8 cellular contexts compared by ENCODE assay signal in the genomic region with DNA sequence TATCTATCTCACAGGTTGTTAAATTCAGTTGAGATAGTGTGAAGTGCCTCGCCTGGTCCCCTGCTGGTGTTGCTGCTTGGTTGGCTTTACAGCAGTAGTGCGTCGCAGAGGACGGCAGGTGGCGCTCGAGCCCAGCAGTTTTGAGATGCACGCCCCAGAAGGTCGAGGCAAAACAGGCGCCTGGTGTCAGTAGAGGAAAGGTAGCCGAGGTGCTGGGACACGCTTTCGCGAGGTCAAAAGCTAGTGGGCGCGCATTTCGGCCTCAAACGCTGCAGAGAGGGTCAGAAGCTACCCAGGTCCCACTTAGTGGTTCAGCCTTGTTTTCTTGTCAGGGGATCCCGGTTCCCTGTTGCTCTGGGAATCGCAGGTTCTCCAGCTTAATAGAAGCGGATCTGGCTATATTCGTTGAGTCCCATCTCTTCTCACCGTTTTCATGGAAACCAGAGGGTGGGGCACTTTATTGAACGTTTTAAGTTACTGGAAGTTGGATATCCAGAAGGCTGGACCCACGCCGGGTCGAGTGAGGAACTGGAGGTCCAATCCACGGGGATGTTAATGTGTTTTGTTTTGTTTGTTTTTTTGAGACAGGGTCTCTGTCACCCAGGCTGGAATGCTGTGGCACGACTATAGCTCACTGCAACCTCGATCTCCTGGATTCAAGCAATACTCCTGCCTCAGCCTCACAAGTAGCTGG. TPM values are rescaled to one million over a fixed set of nuclear protein-coding genes. Genes with fewer than 3 reads are reported as not detected.
DNase-seq lines count a peak whose midpoint lies in the region; ATAC-seq and TF ChIP-seq lines count a peak whose summit lies in the region.

No MANE protein-coding gene starts in this region.

- H3K9me3 ChIP-seq in liver (ENCODE audit: control insufficient read depth in 4 of 4, low read length in 3 of 4) = no peaks in the 10 kb centered on the region

- no peaks in the 10 kb centered on the region for H3K79me2 ChIP-seq in ACC112 (ENCODE audit: control insufficient read depth, insufficient read depth, low read length, unreplicated experiment)

- H3K4me3 ChIP-seq in ACC112 (ENCODE audit: low read depth, low read length) = peak overlapping the region; percentile 62
- peak overlapping the region; percentile 32 for H3K4me3 ChIP-seq in choroid plexus epithelial cell (ENCODE audit: low read depth, low read length)
- H3K4me3 ChIP-seq in liver (ENCODE audit: low read depth in 1 of 3, low read length in 3 of 3) = no peak overlapping the region

- no peak overlapping the region for H3K9ac ChIP-seq in liver (ENCODE audit: low read depth in 1 of 2, low read length in 2 of 2)

- H2AFZ ChIP-seq in ACC112 (ENCODE audit: low read length, unreplicated experiment) = peak overlapping the region; percentile 55

- H3K36me3 ChIP-seq in ACC112 (ENCODE audit: insufficient read depth, low read length) (peaks cover 6% of the 10 kb centered on the region), liver (ENCODE audit: control insufficient read depth in 4 of 4, insufficient read depth in 3 of 4, low read depth in 1 of 4, low read length in 3 of 4) (peaks cover 0 to under 1% (median 0%) of the 10 kb centered on the region in 4 donors)

- peak; percentile 99 for TF ChIP-seq RAD21 in liver (IDR thresholded peaks at IDR 0.05)

- DNase-seq in NCI-H524 treated with DMSO at 0.1 percent for 48 hours (lab: John Stamatoyannopoulos, UW) (peak; percentile 56), choroid plexus epithelial cell (ENCODE audit: low read depth) (peak; percentile 86)
- peak; percentile 92 for DNase-seq in activated CD4-positive, alpha-beta T cell treated with anti-CD3 and anti-CD28 coated beads for 48 hours
- peak; percentile 68 to 83 (median 79) for DNase-seq in stimulated activated CD4-positive, alpha-beta T cell treated with anti-CD3 and anti-CD28 coated beads, TNF-alpha, amount 100 ng/mL, for 1 hour (ENCODE audit: low read depth in 3 of 3, low spot score in 1 of 3)

- WGBS in liver = 18% methylated on average over 29 of the region's 29 CpGs

- ATAC-seq in GM18868 (IDR thresholded peaks at IDR 0.05; ENCODE audit: unreplicated experiment) (peak; percentile 79), HG03460 (IDR thresholded peaks at IDR 0.05; ENCODE audit: unreplicated experiment) (peak; percentile 65)

- H3K27me3 ChIP-seq in ACC112 (ENCODE audit: insufficient read depth, low read length) (no peaks in the 10 kb centered on the region), liver (ENCODE audit: control insufficient read depth in 4 of 4, insufficient read depth in 4 of 4, low read length in 3 of 4) (no peaks in the 10 kb centered on the region)

- H3K4me1 ChIP-seq in ACC112 (ENCODE audit: control insufficient read depth, insufficient read depth, low read length, unreplicated experiment) (peaks cover 4% of the 10 kb centered on the region), liver (ENCODE audit: control insufficient read depth in 4 of 4, insufficient read depth in 4 of 4, low read length in 3 of 4) (peaks cover 2 to 25% (median 16%) of the 10 kb centered on the region in 4 donors)

- peak; percentile 93 for TF ChIP-seq CTCF in choroid plexus epithelial cell (conservative IDR thresholded peaks at IDR 0.05; ENCODE audit: low read depth, low read length)
- TF ChIP-seq CTCF in liver (IDR thresholded peaks at IDR 0.05; ENCODE audit: low read depth, low read length, missing input control) = peak; percentile 94

- H3K27ac ChIP-seq in ACC112 (ENCODE audit: low read depth, low read length) (no peak overlapping the region), liver (ENCODE audit: low read depth in 1 of 2, low read length in 2 of 2) (no peak overlapping the region)

TF ChIP-seq in liver, 16 proteins besides CTCF, POLR2A, EP300 and RAD21:
- TF ChIP-seq JUND (IDR thresholded peaks at IDR 0.05) (no peak), TAF1 (conservative IDR thresholded peaks at IDR 0.05) (no peak), FOXA2 (IDR thresholded peaks at IDR 0.05) (no peak), RXRA (IDR thresholded peaks at IDR 0.05) (peak; percentile 78 to 85), HNF4G (IDR thresholded peaks at IDR 0.05) (no peak), GABPA (IDR thresholded peaks at IDR 0.05 in 1 of 2, conservative IDR thresholded peaks at IDR 0.05 in 1 of 2) (no peak), NR2F2 (IDR thresholded peaks at IDR 0.05) (peak; percentile 86), SP1 (IDR thresholded peaks at IDR 0.05) (peak; percentile 55), EGR1 (IDR thresholded peaks at IDR 0.05; ENCODE audit: low read depth in 2 of 2) (no peak), HNF4A (conservative IDR thresholded peaks at IDR 0.05) (peak in 1 of 2 donors; percentile 6)
- TF ChIP-seq, protein P1, sequence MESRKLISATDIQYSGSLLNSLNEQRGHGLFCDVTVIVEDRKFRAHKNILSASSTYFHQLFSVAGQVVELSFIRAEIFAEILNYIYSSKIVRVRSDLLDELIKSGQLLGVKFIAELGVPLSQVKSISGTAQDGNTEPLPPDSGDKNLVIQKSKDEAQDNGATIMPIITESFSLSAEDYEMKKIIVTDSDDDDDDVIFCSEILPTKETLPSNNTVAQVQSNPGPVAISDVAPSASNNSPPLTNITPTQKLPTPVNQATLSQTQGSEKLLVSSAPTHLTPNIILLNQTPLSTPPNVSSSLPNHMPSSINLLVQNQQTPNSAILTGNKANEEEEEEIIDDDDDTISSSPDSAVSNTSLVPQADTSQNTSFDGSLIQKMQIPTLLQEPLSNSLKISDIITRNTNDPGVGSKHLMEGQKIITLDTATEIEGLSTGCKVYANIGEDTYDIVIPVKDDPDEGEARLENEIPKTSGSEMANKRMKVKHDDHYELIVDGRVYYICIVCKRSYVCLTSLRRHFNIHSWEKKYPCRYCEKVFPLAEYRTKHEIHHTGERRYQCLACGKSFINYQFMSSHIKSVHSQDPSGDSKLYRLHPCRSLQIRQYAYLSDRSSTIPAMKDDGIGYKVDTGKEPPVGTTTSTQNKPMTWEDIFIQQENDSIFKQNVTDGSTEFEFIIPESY (IDR thresholded peaks at IDR 0.05) = no peak

RNA-seq across cellular contexts. Expression of a gene that starts 10.3 kb away (rescaled TPM):
- total RNA-seq in liver = 10 to 100 TPM in 1 of 2 donors, 1 to 10 TPM in 1; 7.3 to 18.9 TPM
- 1 to 10 TPM; 2.1 to 3.8 TPM for polyA plus RNA-seq in liver

Comparison
In these comparisons a context has a peak if more than half of its experiments do, and no peak if none do; other contexts are left out.
1. H3K4me3 ChIP-seq: peak in ACC112 (single experiment) and choroid plexus epithelial cell (single experiment); none in liver (0 of 3).
2. Peak in every context shown above with its lines, with median percentiles within 50 percentile points of each other: DNase-seq.